ENCODE assay signal across 14 cellular contexts in genomic region chr22:17095538-17095937, GRCh38. TPM values are rescaled to one million over a fixed set of nuclear protein-coding genes. Genes with fewer than 3 reads are reported as not detected.
DNase-seq lines count a peak whose midpoint lies in the region; ATAC-seq and TF ChIP-seq lines count a peak whose summit lies in the region.
"Had no signal": no experiment of that assay in that cellular context is flagged by ENCODE, and none has a peak within 500 bp of the region (broad histone marks: within the 10 kb centered on the region; RNA-seq: fewer than 3 reads in every experiment).

No MANE protein-coding gene starts in this region.

- H3K9ac ChIP-seq in endodermal cell (ENCODE audit: extremely low read depth, low read length, poor library complexity, severe bottlenecking): no peak overlapping the region

- no TSS peak for BruUV-seq in MCF 10A (replicated peaks; lab: Mats Ljungman, UMichigan)

- H3K27ac Mint-ChIP-seq in MCF 10A (ENCODE audit: low read depth, unreplicated experiment): no peak overlapping the region
- H3K27ac Mint-ChIP-seq in endodermal cell: no peak overlapping the region
- H3K27ac Mint-ChIP-seq in type B pancreatic cell: no peak overlapping the region
- no peak overlapping the region for H3K27ac Mint-ChIP-seq in stimulated activated naive CD8-positive, alpha-beta T cell treated with anti-CD3 and anti-CD28 coated beads, Interleukin-15, amount 100 ng/mL, for 72 hours
- H3K27ac Mint-ChIP-seq: activated T-helper 2 cell treated with anti-CD3 and anti-CD28 coated beads, Interferon-gamma antibody, Interleukin-2, Interleukin-4, amounts not matched to agents 10 μg/mL and 5 μg/mL and 100 μg/mL, durations not matched to agents 14 hours and 24 hours and 36 hours; stimulated activated naive CD8-positive, alpha-beta T cell treated with anti-CD3 and anti-CD28 coated beads, Interleukin-15, Interleukin-2, amounts not matched to agents 100 ng/mL and 50 ng/mL, for 24 hours had no signal

- CTCF ChIA-PET in MCF 10A (lab: Yijun Ruan, JAX): interaction anchor here (0.7 to 1.3 kb wide), 8 partner anchors 8 to 406 kb away, joined by 3 to 7 read pairs (median 4); no protein-coding TSS in a partner anchor

- WGBS in endodermal cell (ENCODE audit: insufficient coverage in 1 of 2, insufficient read length in 1 of 2), 2 experiments: 80 to 90% methylated on average over 3 to 5 of the region's 6 CpGs

- no peak for DNase-seq in MCF 10A (ENCODE audit: unreplicated experiment)
- no peak for DNase-seq in breast epithelium (ENCODE audit: low spot score in 2 of 2)
- peak; percentile 39 for DNase-seq in NB4 (ENCODE audit: low read depth)
- peak; percentile 82 for DNase-seq in endodermal cell
- DNase-seq in type B pancreatic cell (ENCODE audit: extremely low spot score, unreplicated experiment): no peak
- no peak for DNase-seq in hypothalamus (lab: John Stamatoyannopoulos, UW)
- no peak for DNase-seq in stimulated activated naive CD8-positive, alpha-beta T cell treated with anti-CD3 and anti-CD28 coated beads, Interleukin-15, amount 100 ng/mL, for 72 hours
- DNase-seq: COR-L47, mammary epithelial cell, small intestine, T1000 had no signal

- H3K4me3 ChIP-seq in breast epithelium: no peak overlapping the region
- no peak overlapping the region for H3K4me3 ChIP-seq in NB4 (ENCODE audit: low read depth, low read length)
- H3K4me3 ChIP-seq in endodermal cell (ENCODE audit: low read length): no peak overlapping the region

- H3K27me3 ChIP-seq in breast epithelium: no peaks in the 10 kb centered on the region
- H3K27me3 ChIP-seq in endodermal cell (ENCODE audit: control insufficient read depth, insufficient read depth, low read length, poor library complexity, severe bottlenecking): no peaks in the 10 kb centered on the region

- H3K27me3 Mint-ChIP-seq in MCF 10A (ENCODE audit: insufficient read depth, unreplicated experiment): no peaks in the 10 kb centered on the region
- H3K27me3 Mint-ChIP-seq in endodermal cell (ENCODE audit: insufficient read depth): no peaks in the 10 kb centered on the region
- H3K27me3 Mint-ChIP-seq in type B pancreatic cell: no peaks in the 10 kb centered on the region
- no peaks in the 10 kb centered on the region for H3K27me3 Mint-ChIP-seq in stimulated activated naive CD8-positive, alpha-beta T cell treated with anti-CD3 and anti-CD28 coated beads, Interleukin-15, amount 100 ng/mL, for 72 hours
- H3K27me3 Mint-ChIP-seq: stimulated activated naive CD8-positive, alpha-beta T cell treated with anti-CD3 and anti-CD28 coated beads, Interleukin-15, Interleukin-2, amounts not matched to agents 100 ng/mL and 50 ng/mL, for 24 hours had no signal

- H3K4me1 ChIP-seq in breast epithelium (no peaks in the 10 kb centered on the region), endodermal cell (ENCODE audit: control insufficient read depth, insufficient read depth, low read length) (no peaks in the 10 kb centered on the region)

- H3K36me3 ChIP-seq in breast epithelium (peaks cover 9% of the 10 kb centered on the region), endodermal cell (ENCODE audit: control insufficient read depth, insufficient read depth, low read length) (peaks cover 48% of the 10 kb centered on the region)

- H3K4me1 Mint-ChIP-seq in MCF 10A (ENCODE audit: insufficient read depth, unreplicated experiment): no peaks in the 10 kb centered on the region
- H3K4me1 Mint-ChIP-seq in endodermal cell: peaks cover 14% of the 10 kb centered on the region
- H3K4me1 Mint-ChIP-seq in type B pancreatic cell (ENCODE audit: unreplicated experiment): no peaks in the 10 kb centered on the region
- peaks cover 85% of the 10 kb centered on the region for H3K4me1 Mint-ChIP-seq in stimulated activated naive CD8-positive, alpha-beta T cell treated with anti-CD3 and anti-CD28 coated beads, Interleukin-15, amount 100 ng/mL, for 72 hours

- H3K27ac ChIP-seq in breast epithelium (no peak overlapping the region), endodermal cell (ENCODE audit: low read depth, low read length) (no peak overlapping the region)

- intact Hi-C loops in MCF 10A (cut with micrococcal nuclease) (no loop called here), breast epithelium (cut with DNase I; ENCODE audit: low total_unique reads) (no loop called here)

- H3K36me3 Mint-ChIP-seq in MCF 10A (ENCODE audit: insufficient read depth, unreplicated experiment) (peaks cover 30% of the 10 kb centered on the region), endodermal cell (ENCODE audit: low read depth) (peaks cover 21% of the 10 kb centered on the region), type B pancreatic cell (no peaks in the 10 kb centered on the region)

- no peaks in the 10 kb centered on the region for H3K9me3 ChIP-seq in breast epithelium
- H3K9me3 ChIP-seq in endodermal cell (ENCODE audit: control insufficient read depth, low read length): no peaks in the 10 kb centered on the region

- TF ChIP-seq POLR2A in breast epithelium (IDR thresholded peaks at IDR 0.05): no peak
- TF ChIP-seq POLR2A in NB4 (IDR thresholded peaks at IDR 0.05; ENCODE audit: extremely low read depth, insufficient read length): no peak

- H3K9me3 Mint-ChIP-seq in MCF 10A (ENCODE audit: unreplicated experiment): no peaks in the 10 kb centered on the region
- no peaks in the 10 kb centered on the region for H3K9me3 Mint-ChIP-seq in endodermal cell
- H3K9me3 Mint-ChIP-seq in type B pancreatic cell: no peaks in the 10 kb centered on the region
- no peaks in the 10 kb centered on the region for H3K9me3 Mint-ChIP-seq in stimulated activated naive CD8-positive, alpha-beta T cell treated with anti-CD3 and anti-CD28 coated beads, Interleukin-15, amount 100 ng/mL, for 72 hours
- H3K9me3 Mint-ChIP-seq: activated T-helper 2 cell treated with anti-CD3 and anti-CD28 coated beads, Interferon-gamma antibody, Interleukin-2, Interleukin-4, amounts not matched to agents 10 μg/mL and 5 μg/mL and 100 μg/mL, durations not matched to agents 14 hours and 24 hours and 36 hours; stimulated activated naive CD8-positive, alpha-beta T cell treated with anti-CD3 and anti-CD28 coated beads, Interleukin-15, Interleukin-2, amounts not matched to agents 100 ng/mL and 50 ng/mL, for 24 hours had no signal

- H3K4me3 Mint-ChIP-seq in MCF 10A (ENCODE audit: unreplicated experiment) (no peak overlapping the region), endodermal cell (no peak overlapping the region), type B pancreatic cell (no peak overlapping the region)
- H3K4me3 Mint-ChIP-seq in stimulated activated naive CD8-positive, alpha-beta T cell treated with anti-CD3 and anti-CD28 coated beads, Interleukin-15, amount 100 ng/mL, for 72 hours: no peak overlapping the region
- H3K4me3 Mint-ChIP-seq: stimulated activated naive CD8-positive, alpha-beta T cell treated with anti-CD3 and anti-CD28 coated beads, Interleukin-15, Interleukin-2, amounts not matched to agents 100 ng/mL and 50 ng/mL, for 24 hours had no signal

- TF ChIP-seq CTCF in MCF 10A (IDR thresholded peaks at IDR 0.05; ENCODE audit: unreplicated experiment): peak; percentile 16
- no peak for TF ChIP-seq CTCF in breast epithelium (IDR thresholded peaks at IDR 0.05)
- TF ChIP-seq CTCF in NB4 (IDR thresholded peaks at IDR 0.05; ENCODE audit: low read depth, low read length): peak; percentile 49
- TF ChIP-seq CTCF in endodermal cell (conservative IDR thresholded peaks at IDR 0.05): peak; percentile 84
- TF ChIP-seq CTCF in type B pancreatic cell (conservative IDR thresholded peaks at IDR 0.05): peak; percentile 64

- ATAC-seq in HG02884 (IDR thresholded peaks at IDR 0.05; ENCODE audit: unreplicated experiment): no peak
- ATAC-seq in stimulated activated naive CD8-positive, alpha-beta T cell treated with anti-CD3 and anti-CD28 coated beads, Interleukin-15, amount 100 ng/mL, for 72 hours: no peak

- POLR2A ChIA-PET in MCF 10A (lab: Yijun Ruan, JAX): no interaction called here

RNA-seq across cellular contexts. Expression of gene IL17RA, which starts 10.7 kb away (rescaled TPM):
- total RNA-seq in MCF 10A (2022): 11.5 and 11.9 TPM in 2 replicates
- 10 to 100 TPM; 13.8 to 25.3 (median 17.7) TPM for total RNA-seq in breast epithelium
- total RNA-seq in endodermal cell: 10 to 100 TPM; 14.8 to 16.0 TPM
- polyA plus RNA-seq in endodermal cell (2013, experiment 1 of 2): 5.2 TPM
- 7.0 TPM for polyA plus RNA-seq in endodermal cell (2013, experiment 2 of 2)
- total RNA-seq in type B pancreatic cell (ENCODE audit: low replicate concordance): 8.0 and 10.8 TPM in 2 replicates

RNA-seq across cellular contexts. Expression of gene TMEM121B, which starts 25.6 kb away (rescaled TPM):
- 0.07 TPM in 1 of 2 replicates, not detected in the other for total RNA-seq in MCF 10A (2022)
- total RNA-seq in breast epithelium: under 1 TPM in 2 of 3 donors, not detected in 1; 0.44 to 0.48 TPM
- 10 to 100 TPM in 1 of 2 donors, 1 to 10 TPM in 1; 8.9 to 10.9 TPM for total RNA-seq in endodermal cell
- polyA plus RNA-seq in endodermal cell (2013, experiment 1 of 2): 9.9 TPM
- 7.9 TPM for polyA plus RNA-seq in endodermal cell (2013, experiment 2 of 2)
- total RNA-seq in type B pancreatic cell (ENCODE audit: low replicate concordance): 2.9 TPM in 2 replicates

Comparison
In these comparisons a context has a peak if more than half of its experiments do, and no peak if none do; other contexts are left out.
1. CTCF ChIP-seq: peak in MCF 10A (single experiment), NB4 (single experiment), endodermal cell (single experiment) and type B pancreatic cell (single experiment); none in breast epithelium (0 of 3).
2. DNase-seq: peak in NB4 (single experiment) and endodermal cell (single experiment); none in MCF 10A (single experiment), breast epithelium (0 of 2), type B pancreatic cell (single experiment), hypothalamus (0 of 51) and stimulated activated naive CD8-positive, alpha-beta T cell treated with anti-CD3 and anti-CD28 coated beads, Interleukin-15, amount 100 ng/mL, for 72 hours (0 of 2).